In genomic region chr7:109793-110556, GRCh38 we compare ENCODE assay signal across 18 cellular contexts.
A peak's percentile ranks its signal among the peaks of the same experiment; 100 is the strongest.
DNase-seq lines count a peak whose midpoint lies in the region; ATAC-seq and TF ChIP-seq lines count a peak whose summit lies in the region.
"Had no signal": no experiment of that assay in that cellular context is flagged by ENCODE, and none has a peak within 500 bp of the region (broad histone marks: within the 10 kb centered on the region; RNA-seq: fewer than 3 reads in every experiment).

No MANE protein-coding gene starts in this region.

- ATAC-seq in right cardiac atrium (peak; percentile 35 to 40), GM21360 (IDR thresholded peaks at IDR 0.05; ENCODE audit: unreplicated experiment) (no peak), HG03571 (IDR thresholded peaks at IDR 0.05; ENCODE audit: unreplicated experiment) (no peak)
- ATAC-seq: GM12878, HepG2 had no signal

- no peak for TF ChIP-seq CTCF in osteoblast (IDR thresholded peaks at IDR 0.05; ENCODE audit: extremely low read depth, low read depth, low read length)

- H3K4me3 ChIP-seq in right cardiac atrium (ENCODE audit: low read length) (no peak overlapping the region), osteoblast (ENCODE audit: insufficient read depth, low read length) (no peak overlapping the region)
- H3K4me3 ChIP-seq: BLaER1 treated with 17β-estradiol and CSF1 and Interleukin-3, amounts not matched to agents 10 nM and 100 nM; GM12878; GM23248 had no signal

- intact Hi-C loops in right cardiac atrium (cut with DNase I) = no loop called here

- H3K9me3 ChIP-seq in right cardiac atrium (ENCODE audit: control insufficient read depth, low read length) = no peaks in the 10 kb centered on the region
- H3K9me3 ChIP-seq in osteoblast (ENCODE audit: low read depth, low read length) = no peaks in the 10 kb centered on the region

- 64% methylated on average over 24 of the region's 24 CpGs for WGBS in right cardiac atrium

- H3K4me1 ChIP-seq in right cardiac atrium (ENCODE audit: control insufficient read depth, insufficient read depth, low read length) (peaks cover 1% of the 10 kb centered on the region), osteoblast (ENCODE audit: insufficient read depth, low read length) (peaks cover 3% of the 10 kb centered on the region)

- H3K27me3 ChIP-seq in right cardiac atrium (ENCODE audit: control insufficient read depth, insufficient read depth) (no peaks in the 10 kb centered on the region), osteoblast (ENCODE audit: insufficient read depth, low read length) (peaks cover 6% of the 10 kb centered on the region)
- H3K27me3 ChIP-seq: BLaER1 treated with 17β-estradiol and CSF1 and Interleukin-3, amounts not matched to agents 10 nM and 100 nM had no signal

- H3K79me2 ChIP-seq in osteoblast (ENCODE audit: insufficient read depth, low read length) = no peaks in the 10 kb centered on the region

- peak; percentile 5 for DNase-seq in AG20443 (ENCODE audit: low spot score)
- DNase-seq in ecto neural progenitor cell (ENCODE audit: low spot score) = peak; percentile 43
- DNase-seq in right cardiac atrium = peak in 2 of 3 donors; percentile 64 to 70
- DNase-seq in osteoblast (ENCODE audit: insufficient read length, low spot score, missing footprints) = peak; percentile 51
- no peak for DNase-seq in NCI-H510A treated with DMSO at 0.1 percent for 48 hours (lab: John Stamatoyannopoulos, UW)
- no peak for DNase-seq in C1 segment of cervical spinal cord (lab: John Stamatoyannopoulos, UW)
- DNase-seq: GDM1, GM23248, KG1, NCI-H1436, NCI-H2029, NCI-H774, RPMI8226 had no signal

- H4K20me1 ChIP-seq in osteoblast (ENCODE audit: insufficient read depth, low read length) = no peaks in the 10 kb centered on the region
- H4K20me1 ChIP-seq: BLaER1 treated with 17β-estradiol and CSF1 and Interleukin-3, amounts not matched to agents 10 nM and 100 nM had no signal

- H2AFZ ChIP-seq in osteoblast (ENCODE audit: low read length) = no peak overlapping the region
- H2AFZ ChIP-seq: GM23248 had no signal

- no peak overlapping the region for H3K4me2 ChIP-seq in osteoblast (ENCODE audit: insufficient read depth, low read length)

- no peaks in the 10 kb centered on the region for H3K36me3 ChIP-seq in osteoblast (ENCODE audit: insufficient read depth, low read length)

- H3K27ac ChIP-seq in right cardiac atrium (ENCODE audit: low read length) (no peak overlapping the region), osteoblast (ENCODE audit: low read depth, low read length) (no peak overlapping the region)
- H3K27ac ChIP-seq: BLaER1 treated with 17β-estradiol and CSF1 and Interleukin-3, amounts not matched to agents 10 nM and 100 nM; GM23248 had no signal

Comparison
In these comparisons a context has a peak if more than half of its experiments do, and no peak if none do; other contexts are left out.
1. DNase-seq: peak in AG20443 (single experiment), ecto neural progenitor cell (single experiment), right cardiac atrium (2 of 3) and osteoblast (single experiment); none in NCI-H510A treated with DMSO at 0.1 percent for 48 hours (single experiment) and C1 segment of cervical spinal cord (0 of 14).
2. ATAC-seq: peak in right cardiac atrium (2 of 2); none in GM21360 (single experiment) and HG03571 (single experiment).